ENCODE assay signal across 8 cellular contexts in genomic region chr11:62508336-62509058, GRCh38. TPM values are rescaled to one million over a fixed set of nuclear protein-coding genes. Genes with fewer than 3 reads are reported as not detected.
A peak's percentile ranks its signal among the peaks of the same experiment; 100 is the strongest.
DNase-seq lines count a peak whose midpoint lies in the region.

No MANE protein-coding gene starts in this region.

- no peaks in the 10 kb centered on the region for H3K36me3 Mint-ChIP-seq in activated naive CD4-positive, alpha-beta T cell treated with anti-CD3 and anti-CD28 coated beads, Interleukin-2, amount 10 ng/mL, durations not matched to agents 7 days and 5 days

- DNase-seq in C1 segment of cervical spinal cord (lab: John Stamatoyannopoulos, UW): peak in 12 of 14 donors; percentile 32 to 84 (median 72)
- peak; percentile 94 for DNase-seq in HT-29 (ENCODE audit: low spot score)
- DNase-seq in SK-MEL-5 (ENCODE audit: low read depth, low spot score): peak; percentile 97
- peak; percentile 55 for DNase-seq in middle frontal gyrus (ENCODE audit: extremely low spot score, low spot score)
- DNase-seq in activated naive CD4-positive, alpha-beta T cell treated with anti-CD3 and anti-CD28 coated beads, Interleukin-2, amount 10 ng/mL, durations not matched to agents 7 days and 5 days: no peak
- DNase-seq in HPDE6-E6E7 (ENCODE audit: extremely low spot score): no peak

- no peaks in the 10 kb centered on the region for H3K4me1 Mint-ChIP-seq in activated naive CD4-positive, alpha-beta T cell treated with anti-CD3 and anti-CD28 coated beads, Interleukin-2, amount 10 ng/mL, durations not matched to agents 7 days and 5 days

- H3K9me3 Mint-ChIP-seq in activated naive CD4-positive, alpha-beta T cell treated with anti-CD3 and anti-CD28 coated beads, Interleukin-2, amount 10 ng/mL, durations not matched to agents 7 days and 5 days: no peaks in the 10 kb centered on the region

- peaks cover 7 to 9% of the 10 kb centered on the region in 2 donors for H3K4me1 ChIP-seq in esophagus (ENCODE audit: control insufficient read depth in 2 of 2, insufficient read depth in 2 of 2, low read length in 1 of 2)
- H3K4me1 ChIP-seq in urinary bladder (ENCODE audit: insufficient read depth): no peaks in the 10 kb centered on the region

- H3K36me3 ChIP-seq in esophagus (ENCODE audit: control insufficient read depth in 2 of 2, insufficient read depth in 2 of 2, low read length in 1 of 2) (peaks cover 0 to 1% of the 10 kb centered on the region in 2 donors), urinary bladder (ENCODE audit: insufficient read depth) (no peaks in the 10 kb centered on the region)

- H3K27me3 Mint-ChIP-seq in activated naive CD4-positive, alpha-beta T cell treated with anti-CD3 and anti-CD28 coated beads, Interleukin-2, amount 10 ng/mL, durations not matched to agents 7 days and 5 days: peaks cover 68% of the 10 kb centered on the region

- in situ Hi-C loops in SK-MEL-5 (cut with HindIII; ENCODE audit: low pct_unique_long_range_greater_than_20kb, low sequenced_read_pairs): no loop called here

- H3K27me3 ChIP-seq in esophagus (ENCODE audit: control insufficient read depth in 1 of 2, insufficient read depth in 2 of 2, low read length in 2 of 2): no peaks in the 10 kb centered on the region

- WGBS in esophagus, 2 donors: 14 to 20% methylated on average over 19 of the region's 19 CpGs
- 12% methylated on average over 19 of the region's 19 CpGs for WGBS in urinary bladder

- no peaks in the 10 kb centered on the region for H3K9me3 ChIP-seq in esophagus (ENCODE audit: control insufficient read depth in 2 of 2, insufficient read depth in 1 of 2, low read depth in 1 of 2, low read length in 1 of 2)

- no peak overlapping the region for H3K27ac Mint-ChIP-seq in activated naive CD4-positive, alpha-beta T cell treated with anti-CD3 and anti-CD28 coated beads, Interleukin-2, amount 10 ng/mL, durations not matched to agents 7 days and 5 days

- no peak overlapping the region for H3K4me3 Mint-ChIP-seq in activated naive CD4-positive, alpha-beta T cell treated with anti-CD3 and anti-CD28 coated beads, Interleukin-2, amount 10 ng/mL, durations not matched to agents 7 days and 5 days

- H3K4me3 ChIP-seq in esophagus (ENCODE audit: low read depth in 1 of 2, low read length in 2 of 2) (no peak overlapping the region), urinary bladder (ENCODE audit: low read depth, low read length) (no peak overlapping the region)

- H3K27ac ChIP-seq in esophagus (ENCODE audit: low read depth in 2 of 2, low read length in 1 of 2): peak overlapping the region; percentile 71 to 88
- H3K27ac ChIP-seq in urinary bladder (ENCODE audit: low read depth): peak overlapping the region; percentile 53

- CTCF ChIA-PET in activated naive CD4-positive, alpha-beta T cell treated with anti-CD3 and anti-CD28 coated beads, Interleukin-2, amount 10 ng/mL, durations not matched to agents 7 days and 5 days (lab: Charles Lee): interaction anchor here (0.7 to 1.5 kb wide), 5 partner anchors 9 to 84 kb away, joined by 3 to 8 read pairs (median 3); no protein-coding TSS in a partner anchor

RNA-seq across cellular contexts. Expression of gene AHNAK, which starts 38.1 kb away (rescaled TPM):
- total RNA-seq in HT-29 (2014; rRNA removed; shearing (Covaris generic)): 281 and 282 TPM in 2 replicates
- 11.3 and 14.3 TPM in 2 replicates for total RNA-seq in SK-MEL-5 (2014; rRNA removed; shearing (Covaris generic))
- polyA plus RNA-seq in SK-MEL-5 (2015; cell fraction: cytosol; rRNA removed): 8.3 and 13.9 TPM in 2 replicates
- polyA plus RNA-seq in SK-MEL-5 (2015; cell fraction: nucleus; rRNA removed): 27.3 and 58.8 TPM in 2 replicates
- polyA plus RNA-seq in esophagus (100 to 1,000 TPM; 168 to 195 TPM), urinary bladder (200 TPM)
- 554 TPM for total RNA-seq in urinary bladder

Comparison
In these comparisons a context has a peak if more than half of its experiments do, and no peak if none do; other contexts are left out.
1. DNase-seq: peak in C1 segment of cervical spinal cord (12 of 14), HT-29 (single experiment), SK-MEL-5 (single experiment) and middle frontal gyrus (single experiment); none in activated naive CD4-positive, alpha-beta T cell treated with anti-CD3 and anti-CD28 coated beads, Interleukin-2, amount 10 ng/mL, durations not matched to agents 7 days and 5 days (single experiment) and HPDE6-E6E7 (single experiment).
2. RNA of gene AHNAK, which starts 38.1 kb away (total RNA-seq): 554 TPM in urinary bladder (single experiment) and 281 to 282 TPM in HT-29; 11.3 to 14.3 TPM in SK-MEL-5; every median in the first group is over 10 times any median in the second.